ENCODE assay signal across 8 cellular contexts in genomic region chr1:201469645-201470074, GRCh38. TPM values are rescaled to one million over a fixed set of nuclear protein-coding genes. Genes with fewer than 3 reads are reported as not detected.
A peak's percentile ranks its signal among the peaks of the same experiment; 100 is the strongest.
DNase-seq lines count a peak whose midpoint lies in the region; ATAC-seq, FAIRE-seq and TF ChIP-seq lines count a peak whose summit lies in the region.

No MANE protein-coding gene starts in this region.

- peak overlapping the region; percentile 29 for H2BK15ac ChIP-seq in neuronal stem cell (ENCODE audit: low read length)

- no peaks in the 10 kb centered on the region for H3K79me1 ChIP-seq in neuronal stem cell (ENCODE audit: low read depth, low read length)

- peak overlapping the region; percentile 97; the same call in 1 of the 2 replicates for H3K4me3 ChIP-seq in PC-9
- H3K4me3 ChIP-seq in endothelial cell of umbilical vein (replicated peaks in 1 of 3; ENCODE audit: insufficient read depth in 1 of 3, low read depth in 1 of 3, low read length in 3 of 3), result peak overlapping the region in 2 of 3 experiments; percentile 53 to 85
- peak overlapping the region; percentile 84 to 92 for H3K4me3 ChIP-seq in neuronal stem cell (ENCODE audit: low read length in 2 of 2)

- no peak for TF ChIP-seq CTCF in CD14-positive monocyte (IDR thresholded peaks at IDR 0.05)
- TF ChIP-seq CTCF in PC-9 (conservative IDR thresholded peaks at IDR 0.05), result no peak
- no peak for TF ChIP-seq CTCF in endothelial cell of umbilical vein (IDR thresholded peaks at IDR 0.05; ENCODE audit: extremely low read depth in 1 of 2, insufficient read depth in 1 of 2, low read depth in 1 of 2, low read length in 2 of 2)
- TF ChIP-seq CTCF in GM13976 (IDR thresholded peaks at IDR 0.05; ENCODE audit: borderline replicate concordance, control extremely low read depth, extremely low read depth, insufficient read depth, missing control alignments), result no peak

- no peak overlapping the region for H2BK120ac ChIP-seq in neuronal stem cell (ENCODE audit: low read depth, low read length)

- peak overlapping the region; percentile 47 to 80 for H3K4me3 Mint-ChIP-seq in CD14-positive monocyte

- H4K20me1 ChIP-seq in PC-9 (ENCODE audit: insufficient read depth) (no peaks in the 10 kb centered on the region), endothelial cell of umbilical vein (replicated peaks; ENCODE audit: control insufficient read depth, extremely low read depth, insufficient read depth, low read length) (no peaks in the 10 kb centered on the region)

- ATAC-seq in GM18858 (IDR thresholded peaks at IDR 0.05; ENCODE audit: unreplicated experiment) (no peak), GM21576 (IDR thresholded peaks at IDR 0.05; ENCODE audit: unreplicated experiment) (no peak), HG03196 (IDR thresholded peaks at IDR 0.05; ENCODE audit: unreplicated experiment) (no peak)

- peak overlapping the region; percentile 23 for H3K23ac ChIP-seq in neuronal stem cell (ENCODE audit: low read depth, low read length, poor library complexity)

- in situ Hi-C loops in GM13976 (cut with MboI; ENCODE audit: low sequenced_read_pairs, unreplicated experiment), result no loop called here

- no peak for TF ChIP-seq POLR2A in endothelial cell of umbilical vein (IDR thresholded peaks at IDR 0.05; ENCODE audit: low read depth, low read length)

- H3K18ac ChIP-seq in neuronal stem cell (ENCODE audit: low read length), result peak overlapping the region; percentile 100

- no TSS peak for BruUV-seq in PC-9 (replicated peaks; lab: Mats Ljungman, UMichigan)
- no TSS peak for BruUV-seq in endothelial cell of umbilical vein (replicated peaks; lab: Mats Ljungman, UMichigan)

- no CpG with 5 or more reads among the region's 16 CpGs for WGBS in neuronal stem cell (ENCODE audit: extremely low coverage in 2 of 2, insufficient read length in 2 of 2, insufficient replicate concordance in 1 of 2), 2 donors

- H3K4ac ChIP-seq in neuronal stem cell (ENCODE audit: low read length), result no peak overlapping the region

- POLR2A ChIA-PET in PC-9 (lab: Charles Lee; ENCODE audit: unreplicated experiment), result interaction anchor here (0.5 to 0.7 kb wide), 4 partner anchors 9 to 162 kb away, joined by 3 to 8 read pairs (median 3); no protein-coding TSS in a partner anchor
- POLR2A ChIA-PET in endothelial cell of umbilical vein (lab: Charles Lee), result interaction anchor here (0.5 to 1.9 kb wide), 7 partner anchors 10 to 43 kb away, joined by 3 to 13 read pairs (median 5); no protein-coding TSS in a partner anchor

- no peak overlapping the region for H3K9ac ChIP-seq in endothelial cell of umbilical vein (replicated peaks; ENCODE audit: extremely low read depth, insufficient read depth, low read length)
- H3K9ac ChIP-seq in neuronal stem cell (ENCODE audit: low read depth, low read length, poor library complexity), result peak overlapping the region; percentile 97

- H3K9me3 Mint-ChIP-seq in CD14-positive monocyte, result peaks cover 0 to 6% (median 0%) of the 10 kb centered on the region in 7 donors

- H3K36me3 Mint-ChIP-seq in CD14-positive monocyte, result peaks cover 0 to 5% of the 10 kb centered on the region in 2 donors

- H2BK5ac ChIP-seq in neuronal stem cell (ENCODE audit: low read length), result peak overlapping the region; percentile 40

- H3K27me3 ChIP-seq in PC-9 (ENCODE audit: insufficient read depth, low read depth) (no peaks in the 10 kb centered on the region), endothelial cell of umbilical vein (ENCODE audit: control insufficient read depth in 2 of 2, insufficient read depth in 2 of 2, low read length in 2 of 2) (peaks cover 3% of the 10 kb centered on the region in 2 experiments), neuronal stem cell (ENCODE audit: control insufficient read depth in 3 of 3, insufficient read depth in 3 of 3, low read depth in 1 of 3, low read length in 3 of 3) (peaks cover 0 to 28% (median 26%) of the 10 kb centered on the region in 3 experiments)

- H2AK5ac ChIP-seq in neuronal stem cell (ENCODE audit: low read depth, low read length), result no peak overlapping the region

- peak overlapping the region in 1 of 7 donors; percentile 20 for H3K27ac Mint-ChIP-seq in CD14-positive monocyte

- no peak for FAIRE-seq in endothelial cell of umbilical vein (lab: Jason Lieb, UNC)

- H3K79me2 ChIP-seq in PC-9 (ENCODE audit: low read depth) (peaks cover 42% of the 10 kb centered on the region), endothelial cell of umbilical vein (ENCODE audit: control insufficient read depth, insufficient read depth, low read length) (peaks cover 12% of the 10 kb centered on the region)

- DNase-seq in CD14-positive monocyte (ENCODE audit: low spot score) (no peak), PC-9 (no peak), endothelial cell of umbilical vein (ENCODE audit: low read depth, low spot score) (no peak), neuronal stem cell (ENCODE audit: low spot score) (no peak), GM13976 (ENCODE audit: low spot score) (no peak)

- H3F3A ChIP-seq in PC-9 (ENCODE audit: insufficient read depth, low read depth), result peaks cover 19% of the 10 kb centered on the region

- no peak overlapping the region for H4K8ac ChIP-seq in neuronal stem cell (ENCODE audit: low read depth, low read length)

- no peaks in the 10 kb centered on the region for H3K9me1 ChIP-seq in endothelial cell of umbilical vein (replicated peaks; ENCODE audit: control insufficient read depth, extremely low read depth, insufficient read depth, low read length)

- peaks cover 18% of the 10 kb centered on the region for H3K4me1 Mint-ChIP-seq in CD14-positive monocyte

- H3K9me3 ChIP-seq in PC-9 (ENCODE audit: insufficient read depth, low read depth) (no peaks in the 10 kb centered on the region), endothelial cell of umbilical vein (replicated peaks; ENCODE audit: control insufficient read depth, insufficient read depth, low read length) (no peaks in the 10 kb centered on the region), neuronal stem cell (replicated peaks in 1 of 2; ENCODE audit: control insufficient read depth in 2 of 2, insufficient read depth in 1 of 2, low read depth in 1 of 2, low read length in 2 of 2) (no peaks in the 10 kb centered on the region)

- peaks cover 41 to 52% (median 51%) of the 10 kb centered on the region in 3 donors for H3K27me3 Mint-ChIP-seq in CD14-positive monocyte (ENCODE audit: low read depth in 3 of 3)

- H2AFZ ChIP-seq in PC-9 (peak overlapping the region; percentile 70; the same call in 1 of the 2 replicates), endothelial cell of umbilical vein (ENCODE audit: low read depth, low read length) (peak overlapping the region; percentile 92), neuronal stem cell (ENCODE audit: low read length) (peak overlapping the region; percentile 95)

- intact Hi-C loops in CD14-positive monocyte (cut with micrococcal nuclease), result no loop called here
- intact Hi-C loops in PC-9 (cut with micrococcal nuclease; ENCODE audit: unreplicated experiment), result loop anchor here (2.0 to 10.0 kb wide), 2 partner anchors 35 to 875 kb away; partner anchors contain the start of genes PPP1R12B and UBE2T
- intact Hi-C loops in endothelial cell of umbilical vein (cut with micrococcal nuclease), result loop anchor here (1.0 to 2.0 kb wide), 2 partner anchors 11 to 21 kb away; no protein-coding TSS in a partner anchor

- CTCF ChIA-PET in PC-9 (lab: Charles Lee), result interaction anchor here (2.0 kb wide), 1 partner anchor 12 kb away, joined by 7 read pairs; no protein-coding TSS in a partner anchor
- CTCF ChIA-PET in endothelial cell of umbilical vein (lab: Charles Lee), result interaction anchor here (0.8 to 3.1 kb wide), 8 partner anchors 11 to 323 kb away, joined by 3 to 38 read pairs (median 13); no protein-coding TSS in a partner anchor

- no peak overlapping the region for H4K91ac ChIP-seq in neuronal stem cell (ENCODE audit: low read depth, low read length, poor library complexity)

- peaks cover 16% of the 10 kb centered on the region for H3K36me3 ChIP-seq in PC-9 (ENCODE audit: low read depth)
- peaks cover 0 to 9% of the 10 kb centered on the region in 2 experiments for H3K36me3 ChIP-seq in endothelial cell of umbilical vein (ENCODE audit: control insufficient read depth in 2 of 2, extremely low read depth in 1 of 2, insufficient read depth in 2 of 2, low read length in 2 of 2)
- H3K36me3 ChIP-seq in neuronal stem cell (replicated peaks in 1 of 2; ENCODE audit: control insufficient read depth in 2 of 2, insufficient read depth in 2 of 2, low read length in 2 of 2), result peaks cover 10 to 23% of the 10 kb centered on the region in 2 donors

- H3K9me2 ChIP-seq in PC-9 (ENCODE audit: insufficient read depth), result no peaks in the 10 kb centered on the region; the same call in 1 of the 2 replicates

- no peak overlapping the region for H3K14ac ChIP-seq in neuronal stem cell (ENCODE audit: low read length)

- H3K4me2 ChIP-seq in PC-9 (peak overlapping the region; percentile 100), endothelial cell of umbilical vein (ENCODE audit: insufficient read depth, low read length) (peak overlapping the region; percentile 32), neuronal stem cell (ENCODE audit: insufficient read depth, low read length, poor library complexity, severe bottlenecking) (peak overlapping the region; percentile 92)

- H3K27ac ChIP-seq in PC-9 (no peak overlapping the region), endothelial cell of umbilical vein (ENCODE audit: insufficient read depth, low read depth, low read length) (no peak overlapping the region), neuronal stem cell (replicated peaks; ENCODE audit: low read length) (no peak overlapping the region)

- dilution Hi-C loops in endothelial cell of umbilical vein (cut with MboI; ENCODE audit: extremely low pct_ligation_motif_present, low sequenced_read_pairs), result no loop called here

- H2BK12ac ChIP-seq in neuronal stem cell (ENCODE audit: low read length), result peak overlapping the region; percentile 1

- peaks cover 24% of the 10 kb centered on the region for H3K4me1 ChIP-seq in PC-9 (replicated peaks; ENCODE audit: insufficient read depth)
- H3K4me1 ChIP-seq in endothelial cell of umbilical vein (ENCODE audit: control insufficient read depth, extremely low read depth, insufficient read depth, low read length), result peaks cover 5% of the 10 kb centered on the region
- H3K4me1 ChIP-seq in neuronal stem cell (ENCODE audit: control insufficient read depth in 2 of 2, insufficient read depth in 1 of 2, low read depth in 1 of 2, low read length in 2 of 2), result peaks cover 10 to 16% of the 10 kb centered on the region in 2 donors

RNA-seq across cellular contexts. Expression of gene PHLDA3, which starts 0.7 kb away (rescaled TPM):
- polyA plus RNA-seq in CD14-positive monocyte (not detected), endothelial cell of umbilical vein (21.4 and 24.4 TPM in 2 replicates)
- total RNA-seq in PC-9 (2021) (31.6 and 46.4 TPM in 2 replicates), endothelial cell of umbilical vein (29.5 and 35.6 TPM in 2 replicates)
- 14.4 and 26.7 TPM in 2 replicates for polyA plus RNA-seq in endothelial cell of umbilical vein (2011; cell fraction: cytosol; rRNA removed)
- polyA plus RNA-seq in endothelial cell of umbilical vein (2011; cell fraction: nucleus; rRNA removed), result 9.6 and 10.4 TPM in 2 replicates
- 21.0 and 23.4 TPM in 2 replicates for polyA plus RNA-seq in endothelial cell of umbilical vein (2012)
- polyA minus RNA-seq in endothelial cell of umbilical vein, result 7.8 and 8.0 TPM in 2 replicates
- 19.4 TPM for polyA minus RNA-seq in endothelial cell of umbilical vein (2011; cell fraction: cytosol; rRNA and poly(A)+ RNA removed)
- 3.2 and 8.5 TPM in 2 replicates for polyA minus RNA-seq in endothelial cell of umbilical vein (2011; cell fraction: nucleus; rRNA and poly(A)+ RNA removed)
- 12.4 TPM for polyA plus RNA-seq in neuronal stem cell (2013, experiment 1 of 2)
- polyA plus RNA-seq in neuronal stem cell (2013, experiment 2 of 2), result 12.3 TPM

RNA-seq across cellular contexts. Expression of gene CSRP1, which starts 37.3 kb away (rescaled TPM):
- polyA plus RNA-seq in CD14-positive monocyte, result 100 to 1,000 TPM in 1 of 2 donors, 10 to 100 TPM in 1; 98.8 to 111 TPM
- 56.8 and 61.3 TPM in 2 replicates for total RNA-seq in PC-9 (2021)
- 332 and 393 TPM in 2 replicates for total RNA-seq in endothelial cell of umbilical vein
- 510 and 560 TPM in 2 replicates for polyA plus RNA-seq in endothelial cell of umbilical vein
- 538 and 578 TPM in 2 replicates for polyA plus RNA-seq in endothelial cell of umbilical vein (2011; cell fraction: cytosol; rRNA removed)
- 426 and 474 TPM in 2 replicates for polyA plus RNA-seq in endothelial cell of umbilical vein (2011; cell fraction: nucleus; rRNA removed)
- polyA plus RNA-seq in endothelial cell of umbilical vein (2012), result 291 and 393 TPM in 2 replicates
- 360 and 393 TPM in 2 replicates for polyA minus RNA-seq in endothelial cell of umbilical vein
- polyA minus RNA-seq in endothelial cell of umbilical vein (2011; cell fraction: cytosol; rRNA and poly(A)+ RNA removed), result 93.8 TPM
- polyA minus RNA-seq in endothelial cell of umbilical vein (2011; cell fraction: nucleus; rRNA and poly(A)+ RNA removed), result 111 and 143 TPM in 2 replicates
- 31.8 TPM for polyA plus RNA-seq in neuronal stem cell (2013, experiment 1 of 2)
- 29.5 TPM for polyA plus RNA-seq in neuronal stem cell (2013, experiment 2 of 2)

RNA-seq across cellular contexts. Expression of gene TNNI1, which starts 48.1 kb away (rescaled TPM):
- not detected for polyA plus RNA-seq in CD14-positive monocyte
- not detected in 2 replicates for total RNA-seq in PC-9 (2021)
- total RNA-seq in endothelial cell of umbilical vein, result not detected in 2 replicates
- not detected in 2 replicates for polyA plus RNA-seq in endothelial cell of umbilical vein
- not detected in 2 replicates for polyA plus RNA-seq in endothelial cell of umbilical vein (2011; cell fraction: cytosol; rRNA removed)
- not detected in 2 replicates for polyA plus RNA-seq in endothelial cell of umbilical vein (2011; cell fraction: nucleus; rRNA removed)
- not detected in 2 replicates for polyA plus RNA-seq in endothelial cell of umbilical vein (2012)
- not detected in 2 replicates for polyA minus RNA-seq in endothelial cell of umbilical vein
- polyA minus RNA-seq in endothelial cell of umbilical vein (2011; cell fraction: cytosol; rRNA and poly(A)+ RNA removed), result not detected
- not detected in 2 replicates for polyA minus RNA-seq in endothelial cell of umbilical vein (2011; cell fraction: nucleus; rRNA and poly(A)+ RNA removed)
- 3.6 TPM for polyA plus RNA-seq in neuronal stem cell (2013, experiment 1 of 2)
- 3.4 TPM for polyA plus RNA-seq in neuronal stem cell (2013, experiment 2 of 2)

Comparison
In these comparisons a context has a peak if more than half of its experiments do, and no peak if none do; other contexts are left out.
1. H3K4me2 ChIP-seq: peak in every context shown above with its lines; median percentile 100 in PC-9; 92 in neuronal stem cell; 32 in endothelial cell of umbilical vein.
2. intact Hi-C loops: an anchor here in PC-9 (2.0 to 10.0 kb wide) and endothelial cell of umbilical vein (1.0 to 2.0 kb wide); none called in CD14-positive monocyte.